Comparison of ENCODE assay signal across 14 cellular contexts in genomic region chr2:47227532-47228166, GRCh38. TPM values are rescaled to one million over a fixed set of nuclear protein-coding genes. Genes with fewer than 3 reads are reported as not detected.
DNase-seq lines count a peak whose midpoint lies in the region; ATAC-seq and TF ChIP-seq lines count a peak whose summit lies in the region.
"Had no signal": no experiment of that assay in that cellular context is flagged by ENCODE, and none has a peak within 500 bp of the region (broad histone marks: within the 10 kb centered on the region; RNA-seq: fewer than 3 reads in every experiment).

No MANE protein-coding gene starts in this region.

- H3K4me1 Mint-ChIP-seq in Caco-2 (ENCODE audit: low read depth, unreplicated experiment): peaks cover 44% of the 10 kb centered on the region
- no peaks in the 10 kb centered on the region for H3K4me1 Mint-ChIP-seq in effector memory CD8-positive, alpha-beta T cell (ENCODE audit: low read depth in 2 of 2)

- intact Hi-C loops in Caco-2 (cut with micrococcal nuclease; ENCODE audit: unreplicated experiment): loop anchor here (5.0 kb wide), 1 partner anchor 45 kb away; no protein-coding TSS in a partner anchor
- intact Hi-C loops in Right ventricle myocardium superior (cut with DNase I): no loop called here
- intact Hi-C loops in heart right ventricle (cut with DNase I): no loop called here

- H3K4me3 ChIP-seq in Caco-2 (ENCODE audit: low read depth, low read length) (no peak overlapping the region), heart right ventricle (no peak overlapping the region)

- H3K27me3 ChIP-seq in Caco-2 (replicated peaks; ENCODE audit: control insufficient read depth, insufficient read depth, low read length) (no peaks in the 10 kb centered on the region), heart right ventricle (no peaks in the 10 kb centered on the region)

- H3K27ac ChIP-seq in heart right ventricle: no peak overlapping the region

- H3K27me3 Mint-ChIP-seq in Caco-2 (ENCODE audit: insufficient read depth, unreplicated experiment): no peaks in the 10 kb centered on the region
- peaks cover 6 to 28% of the 10 kb centered on the region in 2 donors for H3K27me3 Mint-ChIP-seq in effector memory CD8-positive, alpha-beta T cell
- H3K27me3 Mint-ChIP-seq: activated T-cell treated with anti-CD3 and anti-CD28 coated beads, Interleukin-2, amount 50 U/mL, for 24 hours had no signal

- no peaks in the 10 kb centered on the region for H3K9me3 ChIP-seq in Caco-2
- no peaks in the 10 kb centered on the region for H3K9me3 ChIP-seq in heart right ventricle

- 77 to 80% methylated on average over 7 of the region's 7 CpGs for WGBS in heart right ventricle, 2 donors

- no peaks in the 10 kb centered on the region for H3K36me3 Mint-ChIP-seq in Caco-2 (ENCODE audit: insufficient read depth, unreplicated experiment)
- no peaks in the 10 kb centered on the region for H3K36me3 Mint-ChIP-seq in effector memory CD8-positive, alpha-beta T cell (ENCODE audit: insufficient read depth)

- H3K36me3 ChIP-seq in Caco-2 (ENCODE audit: control insufficient read depth, insufficient read depth, low read length): no peaks in the 10 kb centered on the region
- H3K36me3 ChIP-seq in heart right ventricle: no peaks in the 10 kb centered on the region

- H3K4me1 ChIP-seq in Caco-2 (peaks cover 44% of the 10 kb centered on the region), heart right ventricle (peaks cover 11 to 42% (median 29%) of the 10 kb centered on the region in 9 donors)

- no peak overlapping the region for H3K4me3 Mint-ChIP-seq in Caco-2 (ENCODE audit: unreplicated experiment)
- H3K4me3 Mint-ChIP-seq in effector memory CD8-positive, alpha-beta T cell: no peak overlapping the region
- H3K4me3 Mint-ChIP-seq: activated T-cell treated with anti-CD3 and anti-CD28 coated beads, Interleukin-2, amount 50 U/mL, for 24 hours; HFFc6 had no signal

- ATAC-seq in HG03139 (IDR thresholded peaks at IDR 0.05; ENCODE audit: unreplicated experiment): no peak
- no peak for ATAC-seq in effector memory CD8-positive, alpha-beta T cell (replicated peaks)
- no peak for ATAC-seq in Right ventricle myocardium superior (ENCODE audit: poor library complexity)
- ATAC-seq in heart right ventricle: no peak

- CTCF ChIA-PET in Caco-2 (lab: Charles Lee): interaction anchor here (0.6 kb wide), 1 partner anchor 160 kb away, joined by 4 read pairs; no protein-coding TSS in a partner anchor

- POLR2A ChIA-PET in Caco-2 (lab: Charles Lee): interaction anchor here (0.5 to 0.6 kb wide), 2 partner anchors 37 to 92 kb away, joined by 3 to 9 read pairs; no protein-coding TSS in a partner anchor

- BruUV-seq in Caco-2 (replicated peaks; lab: Mats Ljungman, UMichigan): no TSS peak

- peak overlapping the region; percentile 40 for H3K27ac Mint-ChIP-seq in Caco-2 (ENCODE audit: unreplicated experiment)
- H3K27ac Mint-ChIP-seq in effector memory CD8-positive, alpha-beta T cell: no peak overlapping the region
- H3K27ac Mint-ChIP-seq: activated T-cell treated with anti-CD3 and anti-CD28 coated beads, Interleukin-2, amount 50 U/mL, for 24 hours; HFFc6 had no signal

- DNase-seq in Caco-2 (no peak), LHCN-M2 (ENCODE audit: low read depth) (peak; percentile 46), NCI-H69 (lab: John Stamatoyannopoulos, UW) (peak; percentile 76), left kidney (ENCODE audit: low read depth, low spot score) (peak; percentile 65), Right ventricle myocardium superior (no peak), heart right ventricle (no peak)
- DNase-seq in effector memory CD8-positive, alpha-beta T cell: no peak
- DNase-seq: activated CD4-positive, alpha-beta T cell treated with anti-CD3 and anti-CD28 coated beads for 48 hours; activated T-cell treated with anti-CD3 and anti-CD28 coated beads, Interleukin-2, amount 50 U/mL, for 24 hours; foreskin melanocyte; HFFc6; occipital lobe; SIG-M5 had no signal

- TF ChIP-seq CTCF in Caco-2 (IDR thresholded peaks at IDR 0.05; ENCODE audit: insufficient read depth in 1 of 2, low read depth in 1 of 2, low read length in 1 of 2, severe bottlenecking in 1 of 2, unreplicated experiment in 1 of 2): no peak
- no peak for TF ChIP-seq CTCF in heart right ventricle (IDR thresholded peaks at IDR 0.05)

- H3K9me3 Mint-ChIP-seq in Caco-2 (ENCODE audit: unreplicated experiment): no peaks in the 10 kb centered on the region
- no peaks in the 10 kb centered on the region for H3K9me3 Mint-ChIP-seq in effector memory CD8-positive, alpha-beta T cell
- H3K9me3 Mint-ChIP-seq: activated T-cell treated with anti-CD3 and anti-CD28 coated beads, Interleukin-2, amount 50 U/mL, for 24 hours; HFFc6 had no signal

RNA-seq across cellular contexts. Expression of gene CALM2, which starts 51.3 kb away (rescaled TPM):
- total RNA-seq in Caco-2 (2022) (806 and 843 TPM in 2 replicates), LHCN-M2 (2014; rRNA removed) (1,687 and 1,705 TPM in 2 replicates), Right ventricle myocardium superior (510 TPM), heart right ventricle (100 to 1,000 TPM; 364 to 750 (median 453) TPM)
- polyA plus RNA-seq in LHCN-M2 (2012): 1,482 TPM
- 100 to 1,000 TPM; 362 to 367 TPM for polyA plus RNA-seq in heart right ventricle

Comparison
In these comparisons a context has a peak if more than half of its experiments do, and no peak if none do; other contexts are left out.
1. DNase-seq: peak in LHCN-M2 (single experiment), NCI-H69 (single experiment) and left kidney (single experiment); none in Caco-2 (0 of 2), effector memory CD8-positive, alpha-beta T cell (0 of 3), Right ventricle myocardium superior (single experiment) and heart right ventricle (0 of 2).